Comparison of ENCODE assay signal across 9 cellular contexts in genomic region chr5:76175821-76176403, GRCh38.
DNase-seq lines count a peak whose midpoint lies in the region; ATAC-seq, FAIRE-seq and TF ChIP-seq lines count a peak whose summit lies in the region.
"Had no signal": no experiment of that assay in that cellular context is flagged by ENCODE, and none has a peak within 500 bp of the region (broad histone marks: within the 10 kb centered on the region; RNA-seq: fewer than 3 reads in every experiment).

No MANE protein-coding gene starts in this region.

- CTCF ChIA-PET in CD4-positive, alpha-beta memory T cell (lab: Charles Lee; ENCODE audit: partially characterized antibody): interaction anchor here (0.7 to 3.0 kb wide), 53 partner anchors 8 to 939 kb away, joined by 3 to 44 read pairs (median 5); partner anchors contain the start of genes ANKRD31 and IQGAP2
- CTCF ChIA-PET in activated CD4-positive, alpha-beta memory T cell treated with anti-CD3 and anti-CD28 coated beads for 36 hours (lab: Charles Lee): interaction anchor here (0.6 to 3.8 kb wide), 40 partner anchors 10 to 592 kb away, joined by 3 to 50 read pairs (median 4); no protein-coding TSS in a partner anchor

- H3K4me1 Mint-ChIP-seq in CD4-positive, alpha-beta memory T cell: peaks cover 16 to 20% (median 17%) of the 10 kb centered on the region in 4 donors
- peaks cover 34% of the 10 kb centered on the region for H3K4me1 Mint-ChIP-seq in activated CD4-positive, alpha-beta memory T cell treated with anti-CD3 and anti-CD28 coated beads for 36 hours (ENCODE audit: low read depth)

- H3K9me3 ChIP-seq in CD4-positive, alpha-beta memory T cell (ENCODE audit: control insufficient read depth in 1 of 2, low read length in 2 of 2): no peaks in the 10 kb centered on the region
- H3K9me3 ChIP-seq in osteoblast (ENCODE audit: low read depth, low read length) (no peaks in the 10 kb centered on the region), kidney (ENCODE audit: control insufficient read depth in 1 of 2, low read length in 2 of 2) (no peaks in the 10 kb centered on the region)

- H3K9ac ChIP-seq in kidney (ENCODE audit: low read length in 2 of 2): no peak overlapping the region

- no peaks in the 10 kb centered on the region for H3K79me2 ChIP-seq in osteoblast (ENCODE audit: insufficient read depth, low read length)

- ATAC-seq in GM19372 (IDR thresholded peaks at IDR 0.05; ENCODE audit: low read depth, unreplicated experiment) (peak; percentile 69), HG03139 (IDR thresholded peaks at IDR 0.05; ENCODE audit: unreplicated experiment) (peak; percentile 72)

- FAIRE-seq in kidney (lab: Jason Lieb, UNC): no peak
- FAIRE-seq: colon had no signal

- no peak overlapping the region for H3K4me2 ChIP-seq in osteoblast (ENCODE audit: insufficient read depth, low read length)

- intact Hi-C loops in CD4-positive, alpha-beta memory T cell (cut with micrococcal nuclease): loop anchor here (2.0 to 10.0 kb wide), 3 partner anchors 369 to 461 kb away; partner anchors contain the start of gene POC5
- intact Hi-C loops in activated CD4-positive, alpha-beta memory T cell treated with anti-CD3 and anti-CD28 coated beads for 36 hours (cut with micrococcal nuclease): loop anchor here (1.0 to 5.0 kb wide), 6 partner anchors 9 to 939 kb away; partner anchors contain the start of genes ANKRD31 and IQGAP2
- intact Hi-C loops in kidney (cut with DNase I): no loop called here

- H3K27ac ChIP-seq in CD4-positive, alpha-beta memory T cell (ENCODE audit: low read depth, low read length): peak overlapping the region; percentile 37
- H3K27ac ChIP-seq in osteoblast (ENCODE audit: low read depth, low read length) (no peak overlapping the region), kidney (ENCODE audit: low read depth in 2 of 2, low read length in 2 of 2) (no peak overlapping the region)

- TF ChIP-seq CTCF in osteoblast (IDR thresholded peaks at IDR 0.05; ENCODE audit: extremely low read depth, low read depth, low read length) (no peak), kidney (IDR thresholded peaks at IDR 0.05; ENCODE audit: borderline replicate concordance, extremely low read depth, insufficient read depth) (no peak)

- peak overlapping the region; percentile 1 to 88 (median 72) for H3K4me3 Mint-ChIP-seq in CD4-positive, alpha-beta memory T cell
- no peak overlapping the region for H3K4me3 Mint-ChIP-seq in activated CD4-positive, alpha-beta memory T cell treated with anti-CD3 and anti-CD28 coated beads for 36 hours

- H3K9me3 Mint-ChIP-seq in CD4-positive, alpha-beta memory T cell: no peaks in the 10 kb centered on the region
- no peaks in the 10 kb centered on the region for H3K9me3 Mint-ChIP-seq in activated CD4-positive, alpha-beta memory T cell treated with anti-CD3 and anti-CD28 coated beads for 36 hours

- no peaks in the 10 kb centered on the region for H3K36me3 Mint-ChIP-seq in CD4-positive, alpha-beta memory T cell
- no peaks in the 10 kb centered on the region for H3K36me3 Mint-ChIP-seq in activated CD4-positive, alpha-beta memory T cell treated with anti-CD3 and anti-CD28 coated beads for 36 hours

- peak overlapping the region in 1 of 2 donors; percentile 3 for H3K4me3 ChIP-seq in CD4-positive, alpha-beta memory T cell (ENCODE audit: low read length in 2 of 2)
- H3K4me3 ChIP-seq in osteoblast (ENCODE audit: insufficient read depth, low read length): no peak overlapping the region
- H3K4me3 ChIP-seq in kidney (ENCODE audit: low read length in 2 of 2): no peak overlapping the region

- no peaks in the 10 kb centered on the region for H3K36me3 ChIP-seq in CD4-positive, alpha-beta memory T cell (ENCODE audit: insufficient read depth, low read length)
- no peaks in the 10 kb centered on the region for H3K36me3 ChIP-seq in osteoblast (ENCODE audit: insufficient read depth, low read length)
- H3K36me3 ChIP-seq in kidney (ENCODE audit: control insufficient read depth in 1 of 2, insufficient read depth in 2 of 2, low read length in 2 of 2): no peaks in the 10 kb centered on the region

- H4K20me1 ChIP-seq in osteoblast (ENCODE audit: insufficient read depth, low read length): no peaks in the 10 kb centered on the region

- no peak overlapping the region for H2AFZ ChIP-seq in osteoblast (ENCODE audit: low read length)

- no peaks in the 10 kb centered on the region for H3K27me3 Mint-ChIP-seq in CD4-positive, alpha-beta memory T cell
- no peaks in the 10 kb centered on the region for H3K27me3 Mint-ChIP-seq in activated CD4-positive, alpha-beta memory T cell treated with anti-CD3 and anti-CD28 coated beads for 36 hours

- H3K27ac Mint-ChIP-seq in CD4-positive, alpha-beta memory T cell: peak overlapping the region; percentile 28 to 88 (median 82)
- H3K27ac Mint-ChIP-seq in activated CD4-positive, alpha-beta memory T cell treated with anti-CD3 and anti-CD28 coated beads for 36 hours: peak overlapping the region; percentile 10

- DNase-seq in CD4-positive, alpha-beta memory T cell: peak in 4 of 5 donors; percentile 5 to 32 (median 23)
- DNase-seq in activated CD4-positive, alpha-beta memory T cell treated with anti-CD3 and anti-CD28 coated beads for 36 hours: peak; percentile 28
- DNase-seq in osteoblast (ENCODE audit: insufficient read length, low spot score, missing footprints) (no peak), pons (ENCODE audit: low spot score) (no peak), NCI-H187 (lab: John Stamatoyannopoulos, UW) (no peak), kidney (no peak)

- POLR2A ChIA-PET in CD4-positive, alpha-beta memory T cell (lab: Charles Lee; ENCODE audit: partially characterized antibody): interaction anchor here (0.6 to 1.3 kb wide), 4 partner anchors 9 to 839 kb away, joined by 3 to 4 read pairs (median 4); partner anchors contain the start of gene HMGCR
- POLR2A ChIA-PET in activated CD4-positive, alpha-beta memory T cell treated with anti-CD3 and anti-CD28 coated beads for 36 hours (lab: Charles Lee): interaction anchor here (1.0 kb wide), 1 partner anchor 9 kb away, joined by 5 read pairs; no protein-coding TSS in a partner anchor

- H3K4me1 ChIP-seq in CD4-positive, alpha-beta memory T cell (ENCODE audit: insufficient read depth, low read length): peaks cover 29% of the 10 kb centered on the region
- H3K4me1 ChIP-seq in osteoblast (ENCODE audit: insufficient read depth, low read length) (no peaks in the 10 kb centered on the region), kidney (ENCODE audit: control insufficient read depth in 1 of 2, insufficient read depth in 1 of 2, low read depth in 1 of 2, low read length in 2 of 2) (no peaks in the 10 kb centered on the region)

- H3K27me3 ChIP-seq in CD4-positive, alpha-beta memory T cell (ENCODE audit: insufficient read depth, low read length): no peaks in the 10 kb centered on the region
- no peaks in the 10 kb centered on the region for H3K27me3 ChIP-seq in osteoblast (ENCODE audit: insufficient read depth, low read length)

Comparison
In these comparisons a context has a peak if more than half of its experiments do, and no peak if none do; other contexts are left out.
1. DNase-seq: peak in CD4-positive, alpha-beta memory T cell (4 of 5) and activated CD4-positive, alpha-beta memory T cell treated with anti-CD3 and anti-CD28 coated beads for 36 hours (single experiment); none in osteoblast (single experiment), pons (single experiment), NCI-H187 (0 of 2) and kidney (single experiment).